9 cellular contexts compared by ENCODE assay signal in genomic region chr10:22655312-22655973, GRCh38. TPM values are rescaled to one million over a fixed set of nuclear protein-coding genes. Genes with fewer than 3 reads are reported as not detected.
DNase-seq lines count a peak whose midpoint lies in the region; ATAC-seq, FAIRE-seq and TF ChIP-seq lines count a peak whose summit lies in the region.
"Had no signal": no experiment of that assay in that cellular context is flagged by ENCODE, and none has a peak within 500 bp of the region (broad histone marks: within the 10 kb centered on the region; RNA-seq: fewer than 3 reads in every experiment).

No MANE protein-coding gene starts in this region.

- peak overlapping the region; percentile 70 for H3K4me2 ChIP-seq in A549

- ATAC-seq in A549, result peak; percentile 69 to 81
- no peak for ATAC-seq in omental fat pad (ENCODE audit: low FRiP score)

- TF ChIP-seq RAD21 in A549 (conservative IDR thresholded peaks at IDR 0.05 in 1 of 2, IDR thresholded peaks at IDR 0.05 in 1 of 2), result no peak

- POLR2A ChIA-PET in A549 (lab: Yijun Ruan, JAX), result interaction anchor here (0.5 kb wide), 1 partner anchor 330 kb away, joined by 6 read pairs; no protein-coding TSS in a partner anchor

- TF ChIP-seq CTCF in A549 (IDR thresholded peaks at IDR 0.05) (no peak), WI38 (IDR thresholded peaks at IDR 0.05; ENCODE audit: low read depth, low read length) (0 out of 2 replicates have a peak, but pooled peaks have one; percentile 14), omental fat pad (IDR thresholded peaks at IDR 0.05) (no peak)

- DNase-seq in A549 (ENCODE audit: low read depth in 1 of 2, low spot score in 1 of 2) (peak; percentile 14 to 70), GM18507 (ENCODE audit: extremely low spot score, insufficient read length, low read depth) (no peak), fibroblast of peridontal ligament (ENCODE audit: extremely low read depth) (peak; percentile 77), omental fat pad (ENCODE audit: low spot score) (no peak), HUDEP-2 (lab: John Stamatoyannopoulos, UW; ENCODE audit: unreplicated experiment in 76 of 76) (no peak), inferior parietal cortex (ENCODE audit: extremely low spot score) (no peak), NCI-H226 (no peak)

- no peak for TF ChIP-seq EP300 in A549 (IDR thresholded peaks at IDR 0.05)

- WGBS in A549 (ENCODE audit: missing lambda C conversion rate), result 11% methylated on average over 10 of the region's 10 CpGs

- H3K4me3 ChIP-seq in A549, result no peak overlapping the region
- H3K4me3 ChIP-seq in WI38 (ENCODE audit: low read depth, low read length), result 0 out of 2 replicates have a peak overlapping the region, but pooled peaks have one; percentile 1

- FAIRE-seq in A549 (lab: Jason Lieb, UNC) (no peak), GM18507 (lab: Jason Lieb, UNC) (peak; percentile 67)
- FAIRE-seq: colon had no signal

- peaks cover 32% of the 10 kb centered on the region for H3K4me1 ChIP-seq in A549

- CTCF ChIA-PET in A549 (lab: Yijun Ruan, JAX), result interaction anchor here (0.6 to 1.9 kb wide), 4 partner anchors 14 to 61 kb away, joined by 3 to 6 read pairs (median 3); no protein-coding TSS in a partner anchor

- TF ChIP-seq POLR2A in A549 (IDR thresholded peaks at IDR 0.05; ENCODE audit: low read length), result no peak

- H3K27ac ChIP-seq in A549, result peak overlapping the region; percentile 5 to 59; a peak in 3 of 6 replicates

- H3K9me3 ChIP-seq in A549, result no peaks in the 10 kb centered on the region

TF ChIP-seq in A549, 52 proteins besides CTCF, POLR2A, EP300 and RAD21:
- TF ChIP-seq, protein P1, sequence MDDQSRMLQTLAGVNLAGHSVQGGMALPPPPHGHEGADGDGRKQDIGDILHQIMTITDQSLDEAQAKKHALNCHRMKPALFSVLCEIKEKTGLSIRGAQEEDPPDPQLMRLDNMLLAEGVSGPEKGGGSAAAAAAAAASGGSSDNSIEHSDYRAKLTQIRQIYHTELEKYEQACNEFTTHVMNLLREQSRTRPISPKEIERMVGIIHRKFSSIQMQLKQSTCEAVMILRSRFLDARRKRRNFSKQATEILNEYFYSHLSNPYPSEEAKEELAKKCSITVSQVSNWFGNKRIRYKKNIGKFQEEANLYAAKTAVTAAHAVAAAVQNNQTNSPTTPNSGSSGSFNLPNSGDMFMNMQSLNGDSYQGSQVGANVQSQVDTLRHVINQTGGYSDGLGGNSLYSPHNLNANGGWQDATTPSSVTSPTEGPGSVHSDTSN (IDR thresholded peaks at IDR 0.05), result no peak
- TF ChIP-seq FOSL2 (IDR thresholded peaks at IDR 0.05), result no peak
- TF ChIP-seq FOSL2 (CRISPR knock-in tag; IDR thresholded peaks at IDR 0.05), result peak; percentile 58
- no peak for TF ChIP-seq NR3C1 (IDR thresholded peaks at IDR 0.05)
- TF ChIP-seq CEBPB (IDR thresholded peaks at IDR 0.05), result peak in 1 of 2 experiments; percentile 68; a peak in 2 of 4 replicates
- no peak for TF ChIP-seq PHF8 (IDR thresholded peaks at IDR 0.05; ENCODE audit: borderline replicate concordance, low read depth)
- TF ChIP-seq CBX8 (IDR thresholded peaks at IDR 0.05), result no peak
- no peak for TF ChIP-seq CHD4 (IDR thresholded peaks at IDR 0.05; ENCODE audit: borderline replicate concordance)
- no peak for TF ChIP-seq SREBF2 (IDR thresholded peaks at IDR 0.05)
- TF ChIP-seq ZSCAN20 (CRISPR knock-in tag; IDR thresholded peaks at IDR 0.05), result no peak
- TF ChIP-seq ELK1 (IDR thresholded peaks at IDR 0.05; ENCODE audit: low read depth, low read length), result no peak
- no peak for TF ChIP-seq MAZ (IDR thresholded peaks at IDR 0.05; ENCODE audit: borderline replicate concordance, low read depth, low read length)
- TF ChIP-seq, protein P2, sequence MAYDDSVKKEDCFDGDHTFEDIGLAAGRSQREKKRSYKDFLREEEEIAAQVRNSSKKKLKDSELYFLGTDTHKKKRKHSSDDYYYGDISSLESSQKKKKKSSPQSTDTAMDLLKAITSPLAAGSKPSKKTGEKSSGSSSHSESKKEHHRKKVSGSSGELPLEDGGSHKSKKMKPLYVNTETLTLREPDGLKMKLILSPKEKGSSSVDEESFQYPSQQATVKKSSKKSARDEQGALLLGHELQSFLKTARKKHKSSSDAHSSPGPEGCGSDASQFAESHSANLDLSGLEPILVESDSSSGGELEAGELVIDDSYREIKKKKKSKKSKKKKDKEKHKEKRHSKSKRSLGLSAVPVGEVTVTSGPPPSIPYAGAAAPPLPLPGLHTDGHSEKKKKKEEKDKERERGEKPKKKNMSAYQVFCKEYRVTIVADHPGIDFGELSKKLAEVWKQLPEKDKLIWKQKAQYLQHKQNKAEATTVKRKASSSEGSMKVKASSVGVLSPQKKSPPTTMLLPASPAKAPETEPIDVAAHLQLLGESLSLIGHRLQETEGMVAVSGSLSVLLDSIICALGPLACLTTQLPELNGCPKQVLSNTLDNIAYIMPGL (CRISPR knock-in tag; IDR thresholded peaks at IDR 0.05; ENCODE audit: borderline replicate concordance), result no peak
- no peak for TF ChIP-seq ZNF302 (CRISPR knock-in tag; IDR thresholded peaks at IDR 0.05)
- TF ChIP-seq, protein P3, sequence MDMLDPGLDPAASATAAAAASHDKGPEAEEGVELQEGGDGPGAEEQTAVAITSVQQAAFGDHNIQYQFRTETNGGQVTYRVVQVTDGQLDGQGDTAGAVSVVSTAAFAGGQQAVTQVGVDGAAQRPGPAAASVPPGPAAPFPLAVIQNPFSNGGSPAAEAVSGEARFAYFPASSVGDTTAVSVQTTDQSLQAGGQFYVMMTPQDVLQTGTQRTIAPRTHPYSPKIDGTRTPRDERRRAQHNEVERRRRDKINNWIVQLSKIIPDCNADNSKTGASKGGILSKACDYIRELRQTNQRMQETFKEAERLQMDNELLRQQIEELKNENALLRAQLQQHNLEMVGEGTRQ (IDR thresholded peaks at IDR 0.05), result no peak
- TF ChIP-seq FOXS1 (CRISPR knock-in tag; IDR thresholded peaks at IDR 0.05), result no peak
- peak; percentile 45 for TF ChIP-seq MAFK (IDR thresholded peaks at IDR 0.05; ENCODE audit: partially characterized antibody)
- TF ChIP-seq ATOH8 (CRISPR knock-in tag; IDR thresholded peaks at IDR 0.05; ENCODE audit: low read depth), result no peak
- TF ChIP-seq JUN (IDR thresholded peaks at IDR 0.05), result no peak
- TF ChIP-seq RNF2 (IDR thresholded peaks at IDR 0.05; ENCODE audit: borderline replicate concordance, low read depth), result no peak
- peak; percentile 50; the same call in 1 of the 2 replicates for TF ChIP-seq GATA3 (IDR thresholded peaks at IDR 0.05; ENCODE audit: borderline replicate concordance)
- no peak for TF ChIP-seq JUNB (IDR thresholded peaks at IDR 0.05)
- TF ChIP-seq MAX (IDR thresholded peaks at IDR 0.05), result no peak

RNA-seq across cellular contexts. Expression of gene PIP4K2A, which starts 58.9 kb away (rescaled TPM):
- polyA plus RNA-seq in A549 (2011; rRNA removed) (21.6 and 24.0 TPM in 2 replicates), A549 (2017; fragmentation: RNase III; extraction: RNeasy Plus Mini Kit Qiagen cat#74134 plus additional on column Dnase treatment) (18.4 to 23.1 TPM (median 20.4 TPM) in 3 replicates)
- 5.5 and 6.2 TPM in 2 replicates for polyA plus RNA-seq in A549 (2012; cell fraction: cytosol; rRNA removed)
- polyA plus RNA-seq in A549 (2012; cell fraction: nucleus; rRNA removed), result 1.8 and 3.8 TPM in 2 replicates
- polyA minus RNA-seq in A549 (2011; rRNA and poly(A)+ RNA removed), result 18.1 and 18.7 TPM in 2 replicates
- 10 to 100 TPM; 16.2 to 32.5 (median 30.4) TPM for total RNA-seq in omental fat pad

Comparison
In these comparisons a context has a peak if more than half of its experiments do, and no peak if none do; other contexts are left out.
1. DNase-seq: peak in A549 (2 of 2) and fibroblast of peridontal ligament (single experiment); none in GM18507 (single experiment), omental fat pad (single experiment), HUDEP-2 (0 of 76), inferior parietal cortex (single experiment) and NCI-H226 (single experiment).